14 cellular contexts compared by ENCODE assay signal in the genomic region with DNA sequence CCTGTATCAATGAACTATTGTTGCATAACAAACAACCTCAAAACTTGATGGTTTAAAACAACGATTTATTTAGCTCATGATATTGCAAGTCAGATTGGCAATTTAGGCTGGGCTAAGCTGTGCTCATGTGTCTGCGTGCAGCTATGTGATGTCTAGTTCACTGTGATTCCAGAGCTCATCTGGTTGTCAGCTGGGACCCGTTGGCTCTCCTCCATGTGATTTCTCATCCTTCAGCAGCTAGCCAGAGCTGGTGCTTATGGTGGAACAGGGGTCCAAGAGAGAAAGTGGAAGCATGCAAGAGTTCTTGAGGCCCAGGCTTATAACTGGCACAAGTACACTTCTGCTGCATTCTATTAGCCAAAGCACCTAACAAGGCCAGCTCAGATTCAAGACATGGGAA. TPM values are rescaled to one million over a fixed set of nuclear protein-coding genes. Genes with fewer than 3 reads are reported as not detected.
"Had no signal": no experiment of that assay in that cellular context is flagged by ENCODE, and none has a peak within 500 bp of the region (broad histone marks: within the 10 kb centered on the region; RNA-seq: fewer than 3 reads in every experiment).

No MANE protein-coding gene starts in this region.

- H3K27ac ChIP-seq: adrenal gland, coronary artery, sigmoid colon, transverse colon had no signal

- H3K4me1 ChIP-seq: adrenal gland, sigmoid colon, transverse colon had no signal

- H3K36me3 ChIP-seq: adrenal gland, sigmoid colon, transverse colon had no signal

- H3K27me3 ChIP-seq: adrenal gland, sigmoid colon, transverse colon had no signal

- DNase-seq: activated CD4-positive, alpha-beta T cell treated with anti-CD3 and anti-CD28 coated beads for 48 hours; activated naive CD4-positive, alpha-beta T cell treated with anti-CD3 and anti-CD28 coated beads, Interleukin-2, amount 50 U/mL, for 16 hours; activated T-cell treated with anti-CD3 and anti-CD28 coated beads for 4 hours; adrenal gland; effector CD4-positive, alpha-beta T cell; glutamatergic neuron; sigmoid colon; stimulated activated CD4-positive, alpha-beta T cell treated with anti-CD3 and anti-CD28 coated beads, Interleukin-12 subunit alpha, Interleukin-12 subunit beta, amount 100 ng/mL, for 4 hours; stimulated activated naive CD4-positive, alpha-beta T cell; T-helper 17 cell; transverse colon had no signal

- ATAC-seq: T-helper 17 cell, WTC11 had no signal

- H3K4me3 ChIP-seq: adrenal gland, coronary artery, sigmoid colon, transverse colon had no signal

- H3K9me3 ChIP-seq: adrenal gland, sigmoid colon, transverse colon had no signal

RNA-seq across cellular contexts. Expression of a gene that starts 28.8 kb away (rescaled TPM):
- total RNA-seq: endothelial cell of umbilical vein, T-helper 17 cell had no signal
- polyA plus RNA-seq: endothelial cell of umbilical vein had no signal
